ENCODE assay signal across 3 cellular contexts in the genomic region with DNA sequence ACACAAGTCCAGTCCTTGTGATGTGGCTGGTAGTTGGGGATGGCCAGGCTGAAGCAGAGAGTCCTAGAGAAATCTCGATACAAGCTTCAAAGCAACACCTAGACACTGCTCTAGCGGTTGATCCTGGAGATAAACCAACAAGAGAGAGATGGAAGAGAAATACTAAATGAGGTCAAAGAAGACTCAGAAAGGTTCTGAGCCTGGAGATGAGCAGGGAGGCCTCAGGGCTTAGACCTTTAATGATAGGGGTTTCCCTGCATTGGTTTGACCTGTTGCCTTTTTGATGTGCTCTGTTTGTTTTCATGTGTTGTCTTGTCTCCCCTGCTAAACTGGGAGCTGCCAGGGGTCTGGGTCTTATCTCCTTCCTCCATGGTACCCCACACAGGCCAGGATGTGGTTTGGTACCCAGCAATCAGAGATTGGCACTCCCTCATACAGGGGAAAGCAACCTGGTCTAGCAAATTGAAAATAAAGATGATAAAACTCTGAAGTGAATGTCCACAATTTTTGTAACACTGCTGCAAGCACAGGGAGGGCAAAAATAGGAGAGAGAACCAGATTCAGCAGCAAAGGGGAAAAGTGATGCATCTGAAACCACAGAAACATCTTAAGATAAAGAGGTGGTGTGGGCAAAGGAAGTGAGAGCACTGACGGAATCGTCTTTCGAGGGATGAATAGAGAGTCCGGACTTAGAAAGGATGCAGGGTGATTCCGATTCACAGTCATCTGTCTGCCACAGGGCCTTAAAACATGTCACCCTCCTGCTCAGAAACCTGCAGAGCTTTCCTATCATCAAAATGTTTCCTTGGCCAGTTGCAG.
TF ChIP-seq lines count a peak whose summit lies in the region.

No MANE protein-coding gene starts in this region.

TF ChIP-seq in SK-N-SH treated with all-trans-retinoic acid at 6 μM for 48 hours, 23 proteins besides CTCF, POLR2A, EP300 and RAD21:
- no peak for TF ChIP-seq ZFP3 (CRISPR knock-in tag; IDR thresholded peaks at IDR 0.05)
- TF ChIP-seq, protein P1, sequence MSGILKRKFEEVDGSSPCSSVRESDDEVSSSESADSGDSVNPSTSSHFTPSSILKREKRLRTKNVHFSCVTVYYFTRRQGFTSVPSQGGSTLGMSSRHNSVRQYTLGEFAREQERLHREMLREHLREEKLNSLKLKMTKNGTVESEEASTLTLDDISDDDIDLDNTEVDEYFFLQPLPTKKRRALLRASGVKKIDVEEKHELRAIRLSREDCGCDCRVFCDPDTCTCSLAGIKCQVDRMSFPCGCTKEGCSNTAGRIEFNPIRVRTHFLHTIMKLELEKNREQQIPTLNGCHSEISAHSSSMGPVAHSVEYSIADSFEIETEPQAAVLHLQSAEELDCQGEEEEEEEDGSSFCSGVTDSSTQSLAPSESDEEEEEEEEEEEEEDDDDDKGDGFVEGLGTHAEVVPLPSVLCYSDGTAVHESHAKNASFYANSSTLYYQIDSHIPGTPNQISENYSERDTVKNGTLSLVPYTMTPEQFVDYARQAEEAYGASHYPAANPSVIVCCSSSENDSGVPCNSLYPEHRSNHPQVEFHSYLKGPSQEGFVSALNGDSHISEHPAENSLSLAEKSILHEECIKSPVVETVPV (CRISPR knock-in tag; IDR thresholded peaks at IDR 0.05), result no peak
- no peak for TF ChIP-seq TOX (CRISPR knock-in tag; IDR thresholded peaks at IDR 0.05; ENCODE audit: borderline replicate concordance)
- TF ChIP-seq ZNF8 (CRISPR knock-in tag; IDR thresholded peaks at IDR 0.05), result no peak
- TF ChIP-seq, protein P2, sequence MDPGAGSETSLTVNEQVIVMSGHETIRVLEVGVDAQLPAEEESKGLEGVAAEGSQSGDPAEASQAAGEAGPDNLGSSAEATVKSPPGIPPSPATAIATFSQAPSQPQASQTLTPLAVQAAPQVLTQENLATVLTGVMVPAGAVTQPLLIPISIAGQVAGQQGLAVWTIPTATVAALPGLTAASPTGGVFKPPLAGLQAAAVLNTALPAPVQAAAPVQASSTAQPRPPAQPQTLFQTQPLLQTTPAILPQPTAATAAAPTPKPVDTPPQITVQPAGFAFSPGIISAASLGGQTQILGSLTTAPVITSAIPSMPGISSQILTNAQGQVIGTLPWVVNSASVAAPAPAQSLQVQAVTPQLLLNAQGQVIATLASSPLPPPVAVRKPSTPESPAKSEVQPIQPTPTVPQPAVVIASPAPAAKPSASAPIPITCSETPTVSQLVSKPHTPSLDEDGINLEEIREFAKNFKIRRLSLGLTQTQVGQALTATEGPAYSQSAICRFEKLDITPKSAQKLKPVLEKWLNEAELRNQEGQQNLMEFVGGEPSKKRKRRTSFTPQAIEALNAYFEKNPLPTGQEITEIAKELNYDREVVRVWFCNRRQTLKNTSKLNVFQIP (CRISPR knock-in tag; IDR thresholded peaks at IDR 0.05; ENCODE audit: borderline replicate concordance, low read depth), result no peak
- TF ChIP-seq ZNF70 (CRISPR knock-in tag; IDR thresholded peaks at IDR 0.05), result peak; percentile 68; the same call in 1 of the 2 replicates
- TF ChIP-seq ISL1 (CRISPR knock-in tag; IDR thresholded peaks at IDR 0.05), result no peak
- no peak for TF ChIP-seq GLIS3 (CRISPR knock-in tag; IDR thresholded peaks at IDR 0.05)

TF ChIP-seq in SK-N-SH, 30 proteins besides CTCF, POLR2A, EP300 and RAD21:
- TF ChIP-seq FOXJ3 (CRISPR knock-in tag; IDR thresholded peaks at IDR 0.05) (no peak), CHD2 (IDR thresholded peaks at IDR 0.05; ENCODE audit: low read length, partially characterized antibody) (no peak), RXRA (IDR thresholded peaks at IDR 0.05; ENCODE audit: borderline replicate concordance, low read depth) (no peak), NRF1 (IDR thresholded peaks at IDR 0.05; ENCODE audit: low read depth, low read length) (no peak), MEF2A (IDR thresholded peaks at IDR 0.05; ENCODE audit: borderline replicate concordance, low read depth) (no peak), POLR2AphosphoS5 (IDR thresholded peaks at IDR 0.05; ENCODE audit: low read depth, low read length) (no peak), SMC3 (IDR thresholded peaks at IDR 0.05; ENCODE audit: low read depth, low read length) (no peak), YY1 (IDR thresholded peaks at IDR 0.05; ENCODE audit: low read depth) (no peak), RCOR1 (IDR thresholded peaks at IDR 0.05; ENCODE audit: low read length) (no peak)
- TF ChIP-seq, protein P3, sequence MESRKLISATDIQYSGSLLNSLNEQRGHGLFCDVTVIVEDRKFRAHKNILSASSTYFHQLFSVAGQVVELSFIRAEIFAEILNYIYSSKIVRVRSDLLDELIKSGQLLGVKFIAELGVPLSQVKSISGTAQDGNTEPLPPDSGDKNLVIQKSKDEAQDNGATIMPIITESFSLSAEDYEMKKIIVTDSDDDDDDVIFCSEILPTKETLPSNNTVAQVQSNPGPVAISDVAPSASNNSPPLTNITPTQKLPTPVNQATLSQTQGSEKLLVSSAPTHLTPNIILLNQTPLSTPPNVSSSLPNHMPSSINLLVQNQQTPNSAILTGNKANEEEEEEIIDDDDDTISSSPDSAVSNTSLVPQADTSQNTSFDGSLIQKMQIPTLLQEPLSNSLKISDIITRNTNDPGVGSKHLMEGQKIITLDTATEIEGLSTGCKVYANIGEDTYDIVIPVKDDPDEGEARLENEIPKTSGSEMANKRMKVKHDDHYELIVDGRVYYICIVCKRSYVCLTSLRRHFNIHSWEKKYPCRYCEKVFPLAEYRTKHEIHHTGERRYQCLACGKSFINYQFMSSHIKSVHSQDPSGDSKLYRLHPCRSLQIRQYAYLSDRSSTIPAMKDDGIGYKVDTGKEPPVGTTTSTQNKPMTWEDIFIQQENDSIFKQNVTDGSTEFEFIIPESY (IDR thresholded peaks at IDR 0.05; ENCODE audit: borderline replicate concordance, low read depth), result no peak

TF ChIP-seq in HEK293, 187 proteins besides CTCF, POLR2A, EP300 and RAD21:
- TF ChIP-seq ZNF23 (tag by site-specific recombination; IDR thresholded peaks at IDR 0.05; ENCODE audit: borderline replicate concordance), result no peak
- TF ChIP-seq SCRT2 (tag by site-specific recombination; IDR thresholded peaks at IDR 0.05), result peak; percentile 36; the same call in 1 of the 2 replicates
TF ChIP-seq in HEK293: peak in this region for 1.
